9 cellular contexts compared by ENCODE assay signal in genomic region chr4:39458161-39458504, GRCh38. TPM values are rescaled to one million over a fixed set of nuclear protein-coding genes. Genes with fewer than 3 reads are reported as not detected.
A peak's percentile ranks its signal among the peaks of the same experiment; 100 is the strongest.
DNase-seq lines count a peak whose midpoint lies in the region; ATAC-seq, FAIRE-seq and TF ChIP-seq lines count a peak whose summit lies in the region.
"Not testable (repeated sequence)": the region's sequence is repeated elsewhere in the genome, so short reads cannot be mapped to it uniquely, and the experiment has no call there.
"Had no signal": no experiment of that assay in that cellular context is flagged by ENCODE, and none has a peak within 500 bp of the region (broad histone marks: within the 10 kb centered on the region; RNA-seq: fewer than 3 reads in every experiment).

No MANE protein-coding gene starts in this region.

- H3K27ac Mint-ChIP-seq in T-helper 1 cell treated with Interleukin-12 subunit alpha and Interleukin-12 subunit beta and Interleukin-4 antibody, amounts not matched to agents 30 μg/mL and 1 μg/mL, for 36 hours: peak overlapping the region; percentile 99
- peak overlapping the region; percentile 100 for H3K27ac Mint-ChIP-seq in astrocyte (ENCODE audit: unreplicated experiment)

- H3K27me3 Mint-ChIP-seq in T-helper 1 cell treated with Interleukin-12 subunit alpha and Interleukin-12 subunit beta and Interleukin-4 antibody, amounts not matched to agents 30 μg/mL and 1 μg/mL, for 36 hours (ENCODE audit: low read depth); astrocyte (ENCODE audit: low read depth, unreplicated experiment): not testable (repeated sequence)

- not testable (repeated sequence) for H3K27me3 ChIP-seq in GM06990 (replicated peaks; ENCODE audit: control insufficient read depth, insufficient read depth, low read length); astrocyte (ENCODE audit: insufficient read depth, low read length); esophagus muscularis mucosa; left lung; ovary; tibial nerve

- FAIRE-seq in astrocyte (lab: Jason Lieb, UNC): not testable (repeated sequence)

- TF ChIP-seq EP300 in esophagus muscularis mucosa (IDR thresholded peaks at IDR 0.05); ovary (IDR thresholded peaks at IDR 0.05); tibial nerve (IDR thresholded peaks at IDR 0.05): not testable (repeated sequence)

- H3K4me3 Mint-ChIP-seq in T-helper 1 cell treated with Interleukin-12 subunit alpha and Interleukin-12 subunit beta and Interleukin-4 antibody, amounts not matched to agents 30 μg/mL and 1 μg/mL, for 36 hours: peak overlapping the region; percentile 97
- peak overlapping the region; percentile 98 for H3K4me3 Mint-ChIP-seq in astrocyte (ENCODE audit: unreplicated experiment)

- H3K9me3 Mint-ChIP-seq in T-helper 1 cell treated with Interleukin-12 subunit alpha and Interleukin-12 subunit beta and Interleukin-4 antibody, amounts not matched to agents 30 μg/mL and 1 μg/mL, for 36 hours; astrocyte (ENCODE audit: unreplicated experiment): not testable (repeated sequence)

- intact Hi-C loops in esophagus muscularis mucosa (cut with DNase I) (loop anchor here (5.0 to 10.0 kb wide), 4 partner anchors 69 to 597 kb away; partner anchors contain the start of genes N4BP2, RFC1, SMIM14 and UGDH), ovary (cut with DNase I) (loop anchor here in 1 of 4 donors (5.0 kb wide), 1 partner anchor 184 kb away; no protein-coding TSS in a partner anchor)
- intact Hi-C loops in left lung (cut with DNase I): not testable (repeated sequence)

- not testable (repeated sequence) for H2AFZ ChIP-seq in astrocyte (ENCODE audit: low read depth, low read length)

- not testable (repeated sequence) for DNase-seq in GM06990 (ENCODE audit: extremely low read depth, insufficient read length); astrocyte (ENCODE audit: low read depth); left lung; ovary; tibial nerve (ENCODE audit: low spot score in 2 of 2)
- peak; percentile 55 for DNase-seq in esophagus muscularis mucosa (ENCODE audit: extremely low spot score)

- H3K27ac ChIP-seq in astrocyte (ENCODE audit: low read depth, low read length) (peak overlapping the region; percentile 94), esophagus muscularis mucosa (replicated peaks in 1 of 4) (peak overlapping the region; percentile 95 to 96 (median 96)), left lung (peak overlapping the region; percentile 91 to 95), ovary (peak overlapping the region; percentile 85 to 90), tibial nerve (peak overlapping the region; percentile 92 to 98 (median 92))

- not testable (repeated sequence) for TF ChIP-seq CTCF in GM06990 (IDR thresholded peaks at IDR 0.05; ENCODE audit: insufficient read depth, low read length, poor library complexity, severe bottlenecking); astrocyte (IDR thresholded peaks at IDR 0.05; ENCODE audit: insufficient read depth, low read depth, low read length); esophagus muscularis mucosa (IDR thresholded peaks at IDR 0.05); left lung (IDR thresholded peaks at IDR 0.05); ovary (IDR thresholded peaks at IDR 0.05); tibial nerve (IDR thresholded peaks at IDR 0.05)

- H3K36me3 ChIP-seq in GM06990 (ENCODE audit: control insufficient read depth, insufficient read depth, low read length) (peaks cover 17% of the 10 kb centered on the region), astrocyte (ENCODE audit: insufficient read depth, low read length) (peaks cover 42% of the 10 kb centered on the region), esophagus muscularis mucosa (peaks cover 37 to 70% (median 52%) of the 10 kb centered on the region in 4 donors), left lung (peaks cover 7 to 57% of the 10 kb centered on the region in 2 donors), tibial nerve (peaks cover 7 to 64% (median 13%) of the 10 kb centered on the region in 3 donors)
- not testable (repeated sequence) for H3K36me3 ChIP-seq in ovary

- not testable (repeated sequence) for H3K9me3 ChIP-seq in astrocyte (ENCODE audit: insufficient read depth, low read depth, low read length); esophagus muscularis mucosa; left lung; ovary; tibial nerve

- peaks cover 47% of the 10 kb centered on the region for H3K36me3 Mint-ChIP-seq in T-helper 1 cell treated with Interleukin-12 subunit alpha and Interleukin-12 subunit beta and Interleukin-4 antibody, amounts not matched to agents 30 μg/mL and 1 μg/mL, for 36 hours (ENCODE audit: low read depth)
- H3K36me3 Mint-ChIP-seq in astrocyte (ENCODE audit: low read depth, unreplicated experiment): peaks cover 24% of the 10 kb centered on the region

- H3K4me3 ChIP-seq in GM06990 (replicated peaks; ENCODE audit: low read depth, low read length) (peak overlapping the region; percentile 75), astrocyte (ENCODE audit: insufficient read depth, low read depth, low read length) (peak overlapping the region; percentile 94), esophagus muscularis mucosa (peak overlapping the region; percentile 70 to 86 (median 77)), left lung (peak overlapping the region; percentile 76 to 83), ovary (peak overlapping the region; percentile 76), tibial nerve (peak overlapping the region; percentile 67 to 87 (median 76))

- H3K4me1 ChIP-seq in astrocyte (ENCODE audit: insufficient read depth, low read length) (peaks cover 20% of the 10 kb centered on the region), esophagus muscularis mucosa (peaks cover 24 to 47% (median 42%) of the 10 kb centered on the region in 4 donors), left lung (peaks cover 17 to 42% of the 10 kb centered on the region in 2 donors), tibial nerve (peaks cover 4 to 42% (median 20%) of the 10 kb centered on the region in 4 donors)
- not testable (repeated sequence) for H3K4me1 ChIP-seq in ovary (ENCODE audit: insufficient read depth)

- H3K4me1 Mint-ChIP-seq in T-helper 1 cell treated with Interleukin-12 subunit alpha and Interleukin-12 subunit beta and Interleukin-4 antibody, amounts not matched to agents 30 μg/mL and 1 μg/mL, for 36 hours (ENCODE audit: low read depth): peaks cover 50% of the 10 kb centered on the region
- peaks cover 14% of the 10 kb centered on the region for H3K4me1 Mint-ChIP-seq in astrocyte (ENCODE audit: low read depth, unreplicated experiment)

- peaks cover 49% of the 10 kb centered on the region for H4K20me1 ChIP-seq in astrocyte (ENCODE audit: insufficient read depth, low read length)

- not testable (repeated sequence) for TF ChIP-seq POLR2A in esophagus muscularis mucosa (IDR thresholded peaks at IDR 0.05; ENCODE audit: low read depth); ovary (IDR thresholded peaks at IDR 0.05); tibial nerve (IDR thresholded peaks at IDR 0.05)

- peak overlapping the region; percentile 90 for H3K4me2 ChIP-seq in astrocyte (ENCODE audit: low read length)

- 2% methylated on average over 13 of the region's 13 CpGs for WGBS in esophagus muscularis mucosa
- WGBS in ovary, 3 donors: 0 to 1% (median 0%) methylated on average over 13 of the region's 13 CpGs
- WGBS in tibial nerve, 2 donors: 0 to 1% methylated on average over 8 to 13 of the region's 13 CpGs

- peak overlapping the region; percentile 97 for H3K9ac ChIP-seq in astrocyte (ENCODE audit: low read length)

- H3K79me2 ChIP-seq in astrocyte (ENCODE audit: insufficient read depth, low read length): peaks cover 52% of the 10 kb centered on the region

- ATAC-seq in HG03575 (IDR thresholded peaks at IDR 0.05; ENCODE audit: extremely low read depth, insufficient number of reproducible peaks, low FRiP score, unreplicated experiment) (peak; percentile 3), left lung (peak; percentile 10)

RNA-seq across cellular contexts. Expression of gene RPL9, which starts 0.6 kb away (rescaled TPM):
- total RNA-seq in astrocyte: 963 and 1,047 TPM in 2 replicates
- 1,000 to 10,000 TPM; 1,962 to 6,543 (median 3,653) TPM for total RNA-seq in esophagus muscularis mucosa
- total RNA-seq in left lung: 1,000 to 10,000 TPM in 1 of 2 donors, 100 to 1,000 TPM in 1; 974 to 1,439 TPM
- over 10,000 TPM in 1 of 7 donors, 1,000 to 10,000 TPM in 6; 2,988 to 22,039 (median 3,954) TPM for total RNA-seq in ovary
- 1,000 to 10,000 TPM; 5,002 to 5,793 TPM for polyA plus RNA-seq in ovary
- total RNA-seq in tibial nerve: 1,000 to 10,000 TPM; 2,396 to 3,997 (median 2,918) TPM

RNA-seq across cellular contexts. Expression of gene LIAS, which starts 0.7 kb away (rescaled TPM):
- total RNA-seq in astrocyte: 9.6 and 11.0 TPM in 2 replicates
- total RNA-seq in esophagus muscularis mucosa: 10 to 100 TPM in 2 of 4 donors, 1 to 10 TPM in 2; 8.5 to 11.6 (median 9.7) TPM
- total RNA-seq in left lung: 10 to 100 TPM in 1 of 2 donors, 1 to 10 TPM in 1; 9.6 to 11.0 TPM
- 10 to 100 TPM; 12.7 to 22.2 (median 15.6) TPM for total RNA-seq in ovary
- 10 to 100 TPM; 24.1 to 32.4 TPM for polyA plus RNA-seq in ovary
- total RNA-seq in tibial nerve: 10 to 100 TPM in 3 of 4 donors, 1 to 10 TPM in 1; 9.3 to 11.2 (median 11.0) TPM

RNA-seq across cellular contexts. Expression of gene KLB, which starts 51.4 kb away (rescaled TPM):
- total RNA-seq in astrocyte (not detected in 2 replicates), esophagus muscularis mucosa (under 1 TPM in 1 of 4 donors, not detected in 3; under 0.01 TPM), left lung (1 to 10 TPM in 1 of 2 donors, under 1 TPM in 1; 0.34 to 2.2 TPM), ovary (under 1 TPM in 2 of 7 donors, not detected in 5; under 0.01 to 0.08 TPM), tibial nerve (10 to 100 TPM in 1 of 4 donors, 1 to 10 TPM in 3; 1.6 to 10.2 (median 3.4) TPM)
- under 1 TPM; 0.01 to 0.07 TPM for polyA plus RNA-seq in ovary
- total RNA-seq: pulmonary artery endothelial cell had no signal
